In the genomic region with DNA sequence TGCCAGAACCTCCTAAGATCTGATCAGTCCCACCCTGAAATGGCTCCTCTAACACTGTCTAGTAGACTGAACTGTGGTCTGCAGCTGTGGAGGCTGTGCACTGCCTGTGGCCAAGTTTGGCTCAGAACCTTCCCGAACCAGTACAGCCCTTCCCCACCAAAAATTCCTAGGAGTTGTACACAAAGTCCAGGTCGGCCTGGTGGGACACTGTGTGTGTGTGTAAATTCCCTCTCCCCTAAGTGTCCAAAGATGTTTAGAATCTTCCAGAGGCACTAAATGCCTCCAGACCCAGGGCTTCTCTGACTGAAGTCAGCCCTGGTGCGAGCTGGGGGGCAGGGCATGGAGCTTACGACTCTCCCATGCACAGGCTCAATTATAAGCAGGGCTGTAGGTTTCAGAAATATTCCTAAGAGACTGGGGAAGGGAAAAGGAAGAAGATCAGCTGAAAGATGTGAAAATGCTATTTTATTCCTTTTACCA, we compare ENCODE assay signal across 1 cellular context.
TF ChIP-seq lines count a peak whose summit lies in the region.

No MANE protein-coding gene starts in this region.

TF ChIP-seq in GM23338, 12 proteins besides CTCF, POLR2A, EP300 and RAD21 (continued from another document):
- TF ChIP-seq, protein P1, sequence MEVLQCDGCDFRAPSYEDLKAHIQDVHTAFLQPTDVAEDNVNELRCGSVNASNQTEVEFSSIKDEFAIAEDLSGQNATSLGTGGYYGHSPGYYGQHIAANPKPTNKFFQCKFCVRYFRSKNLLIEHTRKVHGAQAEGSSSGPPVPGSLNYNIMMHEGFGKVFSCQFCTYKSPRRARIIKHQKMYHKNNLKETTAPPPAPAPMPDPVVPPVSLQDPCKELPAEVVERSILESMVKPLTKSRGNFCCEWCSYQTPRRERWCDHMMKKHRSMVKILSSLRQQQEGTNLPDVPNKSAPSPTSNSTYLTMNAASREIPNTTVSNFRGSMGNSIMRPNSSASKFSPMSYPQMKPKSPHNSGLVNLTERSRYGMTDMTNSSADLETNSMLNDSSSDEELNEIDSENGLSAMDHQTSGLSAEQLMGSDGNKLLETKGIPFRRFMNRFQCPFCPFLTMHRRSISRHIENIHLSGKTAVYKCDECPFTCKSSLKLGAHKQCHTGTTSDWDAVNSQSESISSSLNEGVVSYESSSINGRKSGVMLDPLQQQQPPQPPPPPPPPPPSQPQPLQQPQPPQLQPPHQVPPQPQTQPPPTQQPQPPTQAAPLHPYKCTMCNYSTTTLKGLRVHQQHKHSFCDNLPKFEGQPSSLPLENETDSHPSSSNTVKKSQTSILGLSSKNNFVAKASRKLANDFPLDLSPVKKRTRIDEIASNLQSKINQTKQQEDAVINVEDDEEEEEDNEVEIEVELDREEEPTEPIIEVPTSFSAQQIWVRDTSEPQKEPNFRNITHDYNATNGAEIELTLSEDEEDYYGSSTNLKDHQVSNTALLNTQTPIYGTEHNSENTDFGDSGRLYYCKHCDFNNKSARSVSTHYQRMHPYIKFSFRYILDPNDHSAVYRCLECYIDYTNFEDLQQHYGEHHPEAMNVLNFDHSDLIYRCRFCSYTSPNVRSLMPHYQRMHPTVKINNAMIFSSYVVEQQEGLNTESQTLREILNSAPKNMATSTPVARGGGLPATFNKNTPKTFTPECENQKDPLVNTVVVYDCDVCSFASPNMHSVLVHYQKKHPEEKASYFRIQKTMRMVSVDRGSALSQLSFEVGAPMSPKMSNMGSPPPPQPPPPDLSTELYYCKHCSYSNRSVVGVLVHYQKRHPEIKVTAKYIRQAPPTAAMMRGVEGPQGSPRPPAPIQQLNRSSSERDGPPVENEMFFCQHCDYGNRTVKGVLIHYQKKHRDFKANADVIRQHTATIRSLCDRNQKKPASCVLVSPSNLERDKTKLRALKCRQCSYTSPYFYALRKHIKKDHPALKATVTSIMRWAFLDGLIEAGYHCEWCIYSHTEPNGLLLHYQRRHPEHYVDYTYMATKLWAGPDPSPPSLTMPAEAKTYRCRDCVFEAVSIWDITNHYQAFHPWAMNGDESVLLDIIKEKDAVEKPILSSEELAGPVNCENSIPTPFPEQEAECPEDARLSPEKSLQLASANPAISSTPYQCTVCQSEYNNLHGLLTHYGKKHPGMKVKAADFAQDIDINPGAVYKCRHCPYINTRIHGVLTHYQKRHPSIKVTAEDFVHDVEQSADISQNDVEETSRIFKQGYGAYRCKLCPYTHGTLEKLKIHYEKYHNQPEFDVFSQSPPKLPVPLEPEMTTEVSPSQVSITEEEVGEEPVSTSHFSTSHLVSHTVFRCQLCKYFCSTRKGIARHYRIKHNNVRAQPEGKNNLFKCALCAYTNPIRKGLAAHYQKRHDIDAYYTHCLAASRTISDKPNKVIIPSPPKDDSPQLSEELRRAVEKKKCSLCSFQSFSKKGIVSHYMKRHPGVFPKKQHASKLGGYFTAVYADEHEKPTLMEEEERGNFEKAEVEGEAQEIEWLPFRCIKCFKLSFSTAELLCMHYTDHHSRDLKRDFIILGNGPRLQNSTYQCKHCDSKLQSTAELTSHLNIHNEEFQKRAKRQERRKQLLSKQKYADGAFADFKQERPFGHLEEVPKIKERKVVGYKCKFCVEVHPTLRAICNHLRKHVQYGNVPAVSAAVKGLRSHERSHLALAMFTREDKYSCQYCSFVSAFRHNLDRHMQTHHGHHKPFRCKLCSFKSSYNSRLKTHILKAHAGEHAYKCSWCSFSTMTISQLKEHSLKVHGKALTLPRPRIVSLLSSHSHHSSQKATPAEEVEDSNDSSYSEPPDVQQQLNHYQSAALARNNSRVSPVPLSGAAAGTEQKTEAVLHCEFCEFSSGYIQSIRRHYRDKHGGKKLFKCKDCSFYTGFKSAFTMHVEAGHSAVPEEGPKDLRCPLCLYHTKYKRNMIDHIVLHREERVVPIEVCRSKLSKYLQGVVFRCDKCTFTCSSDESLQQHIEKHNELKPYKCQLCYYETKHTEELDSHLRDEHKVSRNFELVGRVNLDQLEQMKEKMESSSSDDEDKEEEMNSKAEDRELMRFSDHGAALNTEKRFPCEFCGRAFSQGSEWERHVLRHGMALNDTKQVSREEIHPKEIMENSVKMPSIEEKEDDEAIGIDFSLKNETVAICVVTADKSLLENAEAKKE (CRISPR knock-in tag; IDR thresholded peaks at IDR 0.05), result no peak
- TF ChIP-seq JUNB (IDR thresholded peaks at IDR 0.05; ENCODE audit: unreplicated experiment) (no peak), ZNF114 (CRISPR knock-in tag; IDR thresholded peaks at IDR 0.05) (no peak)
